In the genomic region with DNA sequence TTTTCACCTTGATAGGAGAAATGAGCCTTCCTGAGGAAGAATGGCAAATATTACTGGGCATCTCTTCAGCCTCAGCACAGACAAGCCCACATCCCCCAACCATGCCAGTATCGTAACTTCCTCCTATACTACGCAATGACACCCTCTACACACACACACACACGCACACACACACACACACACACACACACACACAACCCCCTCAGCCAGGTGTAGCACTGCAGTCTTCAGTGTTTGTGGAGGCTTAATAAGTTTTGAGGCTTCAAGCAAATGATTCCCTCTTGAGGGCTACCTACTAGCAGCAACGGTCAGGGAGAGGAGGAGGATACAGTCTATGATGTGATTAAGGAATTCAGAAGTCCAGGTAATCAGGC, we compare ENCODE assay signal across 8 cellular contexts. TPM values are rescaled to one million over a fixed set of nuclear protein-coding genes. Genes with fewer than 3 reads are reported as not detected.
DNase-seq lines count a peak whose midpoint lies in the region; TF ChIP-seq lines count a peak whose summit lies in the region.

No MANE protein-coding gene starts in this region.

- H3K4ac ChIP-seq in mesendoderm (ENCODE audit: low read depth, low read length): no peak overlapping the region

- no peak overlapping the region for H3K23ac ChIP-seq in mesendoderm (ENCODE audit: low read length)

- peaks cover 54% of the 10 kb centered on the region for H3K36me3 Mint-ChIP-seq in T-helper 1 cell treated with Interleukin-12 subunit alpha and Interleukin-12 subunit beta and Interleukin-4 antibody, amounts not matched to agents 30 μg/mL and 1 μg/mL, for 36 hours (ENCODE audit: low read depth)

- H2BK5ac ChIP-seq in mesendoderm (ENCODE audit: low read length): no peak overlapping the region

- H3K27me3 Mint-ChIP-seq in T-helper 1 cell treated with Interleukin-12 subunit alpha and Interleukin-12 subunit beta and Interleukin-4 antibody, amounts not matched to agents 30 μg/mL and 1 μg/mL, for 36 hours (ENCODE audit: low read depth): no peaks in the 10 kb centered on the region

- H3K4me2 ChIP-seq in mesendoderm (ENCODE audit: low read length): peak overlapping the region; percentile 93

- no peak overlapping the region for H2BK15ac ChIP-seq in mesendoderm (replicated peaks; ENCODE audit: low read depth)

- H2BK120ac ChIP-seq in mesendoderm (ENCODE audit: low read depth, low read length): no peak overlapping the region

- H3K79me1 ChIP-seq in mesendoderm (ENCODE audit: low read length): no peaks in the 10 kb centered on the region

- peak overlapping the region; percentile 93 for H3K27ac Mint-ChIP-seq in T-helper 1 cell treated with Interleukin-12 subunit alpha and Interleukin-12 subunit beta and Interleukin-4 antibody, amounts not matched to agents 30 μg/mL and 1 μg/mL, for 36 hours

- no peak overlapping the region for H3K27ac ChIP-seq in mesendoderm (ENCODE audit: low read depth, low read length)
- peak overlapping the region; percentile 73 to 77 for H3K27ac ChIP-seq in tibial artery

- H3K18ac ChIP-seq in mesendoderm (ENCODE audit: low read length): no peak overlapping the region

- H3K27me3 ChIP-seq in mesendoderm (ENCODE audit: insufficient read depth, low read length, poor library complexity) (peaks cover 8% of the 10 kb centered on the region), tibial artery (no peaks in the 10 kb centered on the region)

- intact Hi-C loops in tibial artery (cut with DNase I; ENCODE audit: low total_unique reads): no loop called here

- H3K36me3 ChIP-seq in mesendoderm (ENCODE audit: control insufficient read depth, insufficient read depth, low read length) (no peaks in the 10 kb centered on the region), tibial artery (no peaks in the 10 kb centered on the region)

- no peak for TF ChIP-seq CTCF in cardiac fibroblast (IDR thresholded peaks at IDR 0.05; ENCODE audit: low read depth, low read length)
- no peak for TF ChIP-seq CTCF in tibial artery (IDR thresholded peaks at IDR 0.05)

- peak overlapping the region; percentile 78 to 83 for H3K4me3 ChIP-seq in cardiac fibroblast (replicated peaks in 1 of 2; ENCODE audit: low read depth in 2 of 2, low read length in 2 of 2)
- no peak overlapping the region for H3K4me3 ChIP-seq in mesendoderm (ENCODE audit: low read length)
- H3K4me3 ChIP-seq in tibial artery: peak overlapping the region; percentile 58 to 72

- no peak overlapping the region for H2AK5ac ChIP-seq in mesendoderm (ENCODE audit: low read length)

- no peak overlapping the region for H4K5ac ChIP-seq in mesendoderm (ENCODE audit: low read length)

- H3K4me3 Mint-ChIP-seq in T-helper 1 cell treated with Interleukin-12 subunit alpha and Interleukin-12 subunit beta and Interleukin-4 antibody, amounts not matched to agents 30 μg/mL and 1 μg/mL, for 36 hours: peak overlapping the region; percentile 100

- DNase-seq in SKM-1 treated with dmso at 0.1 percent for 144 hours (lab: John Stamatoyannopoulos, UW; ENCODE audit: unreplicated experiment) (peak; percentile 9), SKM-1 (lab: John Stamatoyannopoulos, UW; ENCODE audit: unreplicated experiment) (no peak), cardiac fibroblast (ENCODE audit: low read depth in 2 of 2) (peak; percentile 41 to 63), mesendoderm (no peak), tibial artery (no peak), NCI-H2029 treated with DMSO at 0.1 percent for 48 hours (lab: John Stamatoyannopoulos, UW) (no peak), NCI-H1092 (lab: John Stamatoyannopoulos, UW) (no peak)

- H3K4me1 ChIP-seq in mesendoderm (ENCODE audit: control insufficient read depth, low read depth, low read length): peaks cover 3% of the 10 kb centered on the region
- peaks cover 0 to 47% (median 31%) of the 10 kb centered on the region in 4 donors for H3K4me1 ChIP-seq in tibial artery

- no peak overlapping the region for H4K8ac ChIP-seq in mesendoderm (ENCODE audit: low read depth, low read length)

- no peaks in the 10 kb centered on the region for H3K9me3 ChIP-seq in tibial artery

- H3K9ac ChIP-seq in mesendoderm (ENCODE audit: low read length): peak overlapping the region; percentile 77

- H3K4me1 Mint-ChIP-seq in T-helper 1 cell treated with Interleukin-12 subunit alpha and Interleukin-12 subunit beta and Interleukin-4 antibody, amounts not matched to agents 30 μg/mL and 1 μg/mL, for 36 hours (ENCODE audit: low read depth): peaks cover 62% of the 10 kb centered on the region

- no peaks in the 10 kb centered on the region for H3K79me2 ChIP-seq in mesendoderm (ENCODE audit: control insufficient read depth, insufficient read depth, low read length)

- no CpG with 5 or more reads among the region's 4 CpGs for WGBS in mesendoderm (ENCODE audit: extremely low coverage, insufficient coverage, low lambda C conversion rate)

- peak overlapping the region; percentile 87 for H3K56ac ChIP-seq in mesendoderm (ENCODE audit: low read length)

- no peaks in the 10 kb centered on the region for H3K9me3 Mint-ChIP-seq in T-helper 1 cell treated with Interleukin-12 subunit alpha and Interleukin-12 subunit beta and Interleukin-4 antibody, amounts not matched to agents 30 μg/mL and 1 μg/mL, for 36 hours

RNA-seq across cellular contexts. Expression of gene DGKA, which starts 1.6 kb away (rescaled TPM):
- 8.6 TPM for polyA plus RNA-seq in mesendoderm (2013, experiment 1 of 2)
- polyA plus RNA-seq in mesendoderm (2013, experiment 2 of 2): 9.8 TPM

RNA-seq across cellular contexts. Expression of gene PYM1, which starts 4.8 kb away (rescaled TPM):
- 54.0 TPM for polyA plus RNA-seq in mesendoderm (2013, experiment 1 of 2)
- polyA plus RNA-seq in mesendoderm (2013, experiment 2 of 2): 55.1 TPM

RNA-seq across cellular contexts. Expression of gene PMEL, which starts 33.3 kb away (rescaled TPM):
- polyA plus RNA-seq in mesendoderm (2013, experiment 1 of 2): 24.6 TPM
- polyA plus RNA-seq in mesendoderm (2013, experiment 2 of 2): 23.0 TPM

RNA-seq across cellular contexts. Expression of gene CDK2, which starts 34.1 kb away (rescaled TPM):
- polyA plus RNA-seq in mesendoderm (2013, experiment 1 of 2): 49.3 TPM
- 50.6 TPM for polyA plus RNA-seq in mesendoderm (2013, experiment 2 of 2)

RNA-seq across cellular contexts. Expression of gene RAB5B, which starts 41.3 kb away (rescaled TPM):
- 44.4 TPM for polyA plus RNA-seq in mesendoderm (2013, experiment 1 of 2)
- polyA plus RNA-seq in mesendoderm (2013, experiment 2 of 2): 44.6 TPM

Comparison
In these comparisons a context has a peak if more than half of its experiments do, and no peak if none do; other contexts are left out.
1. DNase-seq: peak in SKM-1 treated with dmso at 0.1 percent for 144 hours (single experiment) and cardiac fibroblast (2 of 2); none in SKM-1 (single experiment), mesendoderm (single experiment), tibial artery (0 of 2), NCI-H2029 treated with DMSO at 0.1 percent for 48 hours (single experiment) and NCI-H1092 (single experiment).